9 cellular contexts compared by ENCODE assay signal in genomic region chr14:101121399-101122113, GRCh38.
DNase-seq lines count a peak whose midpoint lies in the region; ATAC-seq and TF ChIP-seq lines count a peak whose summit lies in the region.
"Had no signal": no experiment of that assay in that cellular context is flagged by ENCODE, and none has a peak within 500 bp of the region (broad histone marks: within the 10 kb centered on the region; RNA-seq: fewer than 3 reads in every experiment).

No MANE protein-coding gene starts in this region.

- POLR2A ChIA-PET in GM10248 (lab: Yijun Ruan, JAX) = no interaction called here

- peaks cover 16% of the 10 kb centered on the region for H3K27me3 Mint-ChIP-seq in activated naive CD8-positive, alpha-beta T cell treated with anti-CD3 and anti-CD28 coated beads for 36 hours
- peaks cover 11 to 23% of the 10 kb centered on the region in 2 donors for H3K27me3 Mint-ChIP-seq in natural killer cell treated with Interleukin-12 subunit alpha and Interleukin-12 subunit beta and Interleukin-15 and Interleukin-18, amount 100 ng/mL, for 72 hours

- no peaks in the 10 kb centered on the region for H3K36me3 Mint-ChIP-seq in activated naive CD8-positive, alpha-beta T cell treated with anti-CD3 and anti-CD28 coated beads for 36 hours
- no peaks in the 10 kb centered on the region for H3K36me3 Mint-ChIP-seq in natural killer cell treated with Interleukin-12 subunit alpha and Interleukin-12 subunit beta and Interleukin-15 and Interleukin-18, amount 100 ng/mL, for 72 hours

- peak overlapping the region; percentile 62 for H3K27ac Mint-ChIP-seq in activated naive CD8-positive, alpha-beta T cell treated with anti-CD3 and anti-CD28 coated beads for 36 hours
- peak overlapping the region; percentile 68 to 88 for H3K27ac Mint-ChIP-seq in natural killer cell treated with Interleukin-12 subunit alpha and Interleukin-12 subunit beta and Interleukin-15 and Interleukin-18, amount 100 ng/mL, for 72 hours

- peak overlapping the region; percentile 79 for H3K4me3 Mint-ChIP-seq in activated naive CD8-positive, alpha-beta T cell treated with anti-CD3 and anti-CD28 coated beads for 36 hours
- peak overlapping the region; percentile 63 for H3K4me3 Mint-ChIP-seq in natural killer cell treated with Interleukin-12 subunit alpha and Interleukin-12 subunit beta and Interleukin-15 and Interleukin-18, amount 100 ng/mL, for 72 hours

- ATAC-seq in Right ventricle myocardium superior (ENCODE audit: poor library complexity) = no peak
- ATAC-seq in natural killer cell treated with Interleukin-12 subunit alpha and Interleukin-12 subunit beta and Interleukin-15 and Interleukin-18, amount 100 ng/mL, for 72 hours = no peak
- ATAC-seq: esophagus mucosa had no signal

- DNase-seq in Right ventricle myocardium superior (peak; percentile 39), right atrium auricular region (ENCODE audit: low spot score) (no peak), tibial nerve (ENCODE audit: low spot score in 2 of 2) (peak in 1 of 2 donors; percentile 2), GM19238 (ENCODE audit: insufficient read length, low spot score) (no peak), NCI-H2196 treated with DMSO at 0.1 percent for 48 hours (lab: John Stamatoyannopoulos, UW; ENCODE audit: unreplicated experiment) (no peak), GM10248 (ENCODE audit: extremely low spot score) (no peak)
- no peak for DNase-seq in activated naive CD8-positive, alpha-beta T cell treated with anti-CD3 and anti-CD28 coated beads for 36 hours
- DNase-seq in natural killer cell treated with Interleukin-12 subunit alpha and Interleukin-12 subunit beta and Interleukin-15 and Interleukin-18, amount 100 ng/mL, for 72 hours (ENCODE audit: low spot score) = no peak

- intact Hi-C loops in Right ventricle myocardium superior (cut with DNase I) = no loop called here

- H3K27me3 ChIP-seq in right atrium auricular region (no peaks in the 10 kb centered on the region), tibial nerve (no peaks in the 10 kb centered on the region)

- H3K4me1 ChIP-seq in right atrium auricular region = no peaks in the 10 kb centered on the region
- peaks cover 0 to 15% (median 2%) of the 10 kb centered on the region in 4 donors for H3K4me1 ChIP-seq in tibial nerve

- H3K4me3 ChIP-seq in right atrium auricular region (no peak overlapping the region), tibial nerve (peak overlapping the region in 2 of 4 donors; percentile 12 to 32)

- 81 to 88% methylated on average over 12 to 15 of the region's 16 CpGs for WGBS in tibial nerve, 2 donors

- H3K4me1 Mint-ChIP-seq in activated naive CD8-positive, alpha-beta T cell treated with anti-CD3 and anti-CD28 coated beads for 36 hours = peaks cover 14% of the 10 kb centered on the region
- peaks cover 5 to 13% of the 10 kb centered on the region in 2 donors for H3K4me1 Mint-ChIP-seq in natural killer cell treated with Interleukin-12 subunit alpha and Interleukin-12 subunit beta and Interleukin-15 and Interleukin-18, amount 100 ng/mL, for 72 hours (ENCODE audit: low read depth in 2 of 2)

- no peak for TF ChIP-seq EP300 in tibial nerve (IDR thresholded peaks at IDR 0.05)

- no peaks in the 10 kb centered on the region for H3K9me3 Mint-ChIP-seq in activated naive CD8-positive, alpha-beta T cell treated with anti-CD3 and anti-CD28 coated beads for 36 hours
- H3K9me3 Mint-ChIP-seq in natural killer cell treated with Interleukin-12 subunit alpha and Interleukin-12 subunit beta and Interleukin-15 and Interleukin-18, amount 100 ng/mL, for 72 hours = no peaks in the 10 kb centered on the region

- H3K27ac ChIP-seq in right atrium auricular region (no peak overlapping the region), tibial nerve (peak overlapping the region; percentile 23 to 77 (median 50))

- H3K9me3 ChIP-seq in right atrium auricular region (no peaks in the 10 kb centered on the region), tibial nerve (no peaks in the 10 kb centered on the region)

- CTCF ChIA-PET in GM10248 (lab: Yijun Ruan, JAX) = no interaction called here

- no peak for TF ChIP-seq POLR2A in tibial nerve (IDR thresholded peaks at IDR 0.05)

- H3K36me3 ChIP-seq in right atrium auricular region = no peaks in the 10 kb centered on the region
- H3K36me3 ChIP-seq in tibial nerve = no peaks in the 10 kb centered on the region

- TF ChIP-seq CTCF in right atrium auricular region (IDR thresholded peaks at IDR 0.05) (no peak), tibial nerve (IDR thresholded peaks at IDR 0.05) (no peak), GM10248 (IDR thresholded peaks at IDR 0.05; ENCODE audit: control extremely low read depth, extremely low read depth, low read depth, missing control alignments) (no peak)

Comparison
In these comparisons a context has a peak if more than half of its experiments do, and no peak if none do; other contexts are left out.
1. H3K27ac ChIP-seq: peak in tibial nerve (4 of 4); none in right atrium auricular region (0 of 2).